In the genomic region with DNA sequence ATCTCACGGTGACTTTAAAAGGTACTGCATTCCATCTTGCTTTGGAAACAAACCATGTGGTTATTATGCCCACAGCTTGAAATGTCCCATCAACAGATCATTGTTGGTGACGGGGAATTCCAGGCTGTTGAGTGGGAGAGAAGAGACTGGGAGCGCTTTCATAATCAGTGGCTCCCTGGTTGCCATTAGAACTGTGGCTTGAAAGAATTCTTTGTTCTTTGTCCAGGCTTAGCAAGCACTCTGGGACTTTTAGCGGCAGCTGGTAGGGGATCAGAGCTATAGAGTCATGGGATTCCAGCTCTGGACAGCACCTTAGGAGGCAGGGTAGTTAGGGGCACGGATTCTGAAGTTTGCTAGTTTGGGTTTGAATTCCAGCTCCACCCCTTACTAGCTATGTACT, we compare ENCODE assay signal across 1 cellular context.
TF ChIP-seq lines count a peak whose summit lies in the region.

No MANE protein-coding gene starts in this region.

TF ChIP-seq in HepG2, 621 proteins besides CTCF, POLR2A, EP300 and RAD21 (continued from another document and continues in another):
- TF ChIP-seq, protein P1, sequence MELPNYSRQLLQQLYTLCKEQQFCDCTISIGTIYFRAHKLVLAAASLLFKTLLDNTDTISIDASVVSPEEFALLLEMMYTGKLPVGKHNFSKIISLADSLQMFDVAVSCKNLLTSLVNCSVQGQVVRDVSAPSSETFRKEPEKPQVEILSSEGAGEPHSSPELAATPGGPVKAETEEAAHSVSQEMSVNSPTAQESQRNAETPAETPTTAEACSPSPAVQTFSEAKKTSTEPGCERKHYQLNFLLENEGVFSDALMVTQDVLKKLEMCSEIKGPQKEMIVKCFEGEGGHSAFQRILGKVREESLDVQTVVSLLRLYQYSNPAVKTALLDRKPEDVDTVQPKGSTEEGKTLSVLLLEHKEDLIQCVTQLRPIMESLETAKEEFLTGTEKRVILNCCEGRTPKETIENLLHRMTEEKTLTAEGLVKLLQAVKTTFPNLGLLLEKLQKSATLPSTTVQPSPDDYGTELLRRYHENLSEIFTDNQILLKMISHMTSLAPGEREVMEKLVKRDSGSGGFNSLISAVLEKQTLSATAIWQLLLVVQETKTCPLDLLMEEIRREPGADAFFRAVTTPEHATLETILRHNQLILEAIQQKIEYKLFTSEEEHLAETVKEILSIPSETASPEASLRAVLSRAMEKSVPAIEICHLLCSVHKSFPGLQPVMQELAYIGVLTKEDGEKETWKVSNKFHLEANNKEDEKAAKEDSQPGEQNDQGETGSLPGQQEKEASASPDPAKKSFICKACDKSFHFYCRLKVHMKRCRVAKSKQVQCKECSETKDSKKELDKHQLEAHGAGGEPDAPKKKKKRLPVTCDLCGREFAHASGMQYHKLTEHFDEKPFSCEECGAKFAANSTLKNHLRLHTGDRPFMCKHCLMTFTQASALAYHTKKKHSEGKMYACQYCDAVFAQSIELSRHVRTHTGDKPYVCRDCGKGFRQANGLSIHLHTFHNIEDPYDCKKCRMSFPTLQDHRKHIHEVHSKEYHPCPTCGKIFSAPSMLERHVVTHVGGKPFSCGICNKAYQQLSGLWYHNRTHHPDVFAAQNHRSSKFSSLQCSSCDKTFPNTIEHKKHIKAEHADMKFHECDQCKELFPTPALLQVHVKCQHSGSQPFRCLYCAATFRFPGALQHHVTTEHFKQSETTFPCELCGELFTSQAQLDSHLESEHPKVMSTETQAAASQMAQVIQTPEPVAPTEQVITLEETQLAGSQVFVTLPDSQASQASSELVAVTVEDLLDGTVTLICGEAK (IDR thresholded peaks at IDR 0.05): no peak
- TF ChIP-seq, protein P1 (CRISPR knock-in tag; IDR thresholded peaks at IDR 0.05): no peak
- TF ChIP-seq NFIC (IDR thresholded peaks at IDR 0.05; ENCODE audit: low read length) (0 out of 2 replicates have a peak, but pooled peaks have one; percentile 11), EHMT2 (IDR thresholded peaks at IDR 0.05; ENCODE audit: borderline replicate concordance, low read depth, low read length) (peak; percentile 44; the same call in 1 of the 2 replicates), TARDBP (CRISPR knock-in tag; IDR thresholded peaks at IDR 0.05) (peak; percentile 41; the same call in 1 of the 2 replicates), ELF3 (CRISPR knock-in tag; IDR thresholded peaks at IDR 0.05) (peak; percentile 50), PHF21A (CRISPR knock-in tag; IDR thresholded peaks at IDR 0.05) (peak; percentile 86), ZMYM4 (CRISPR knock-in tag; IDR thresholded peaks at IDR 0.05) (peak; percentile 36; the same call in 1 of the 2 replicates), ZKSCAN8 (CRISPR knock-in tag; IDR thresholded peaks at IDR 0.05; ENCODE audit: borderline replicate concordance) (peak; percentile 42; the same call in 1 of the 2 replicates), CEBPB (IDR thresholded peaks at IDR 0.05; ENCODE audit: borderline replicate concordance, low read depth, low read length) (peak; percentile 77), ZNF674 (CRISPR knock-in tag; IDR thresholded peaks at IDR 0.05; ENCODE audit: low read depth) (no peak), ZNF331 (CRISPR knock-in tag; IDR thresholded peaks at IDR 0.05) (peak; percentile 47; the same call in 1 of the 2 replicates), ZNF556 (CRISPR knock-in tag; IDR thresholded peaks at IDR 0.05; ENCODE audit: borderline replicate concordance) (no peak), TCF7 (IDR thresholded peaks at IDR 0.05; ENCODE audit: low read depth) (peak; percentile 55), NR2F6 (IDR thresholded peaks at IDR 0.05) (no peak), NR2F6 (CRISPR knock-in tag; IDR thresholded peaks at IDR 0.05) (peak; percentile 27; the same call in 1 of the 2 replicates), MIER3 (CRISPR knock-in tag; IDR thresholded peaks at IDR 0.05; ENCODE audit: borderline replicate concordance) (peak; percentile 55; the same call in 1 of the 2 replicates), RELA (CRISPR knock-in tag; IDR thresholded peaks at IDR 0.05) (peak; percentile 95), ZNF335 (CRISPR knock-in tag; IDR thresholded peaks at IDR 0.05) (0 out of 2 replicates have a peak, but pooled peaks have one; percentile 22), CEBPG (CRISPR knock-in tag; IDR thresholded peaks at IDR 0.05) (peak; percentile 85), SSRP1 (CRISPR knock-in tag; IDR thresholded peaks at IDR 0.05) (peak; percentile 66), FOXA3 (CRISPR knock-in tag; IDR thresholded peaks at IDR 0.05) (peak; percentile 32; the same call in 1 of the 2 replicates), REPIN1 (CRISPR knock-in tag; IDR thresholded peaks at IDR 0.05; ENCODE audit: borderline replicate concordance, low read depth) (0 out of 2 replicates have a peak, but pooled peaks have one; percentile 40), BRCA1 (CRISPR knock-in tag; IDR thresholded peaks at IDR 0.05) (no peak), ZNF644 (CRISPR knock-in tag; IDR thresholded peaks at IDR 0.05; ENCODE audit: low read depth) (peak; percentile 96), SKI (IDR thresholded peaks at IDR 0.05; ENCODE audit: partially characterized antibody) (peak; percentile 28), FOSL2 (CRISPR knock-in tag; IDR thresholded peaks at IDR 0.05) (peak; percentile 88), HNF4A (CRISPR knock-in tag; IDR thresholded peaks at IDR 0.05) (peak; percentile 39; the same call in 1 of the 2 replicates), POGZ (CRISPR knock-in tag; IDR thresholded peaks at IDR 0.05) (peak; percentile 60; the same call in 1 of the 2 replicates), XRCC5 (optimal IDR thresholded peaks at IDR 0.05; ENCODE audit: low read length) (peak; percentile 42), NCOA1 (CRISPR knock-in tag; IDR thresholded peaks at IDR 0.05) (no peak)
- TF ChIP-seq, protein P2, sequence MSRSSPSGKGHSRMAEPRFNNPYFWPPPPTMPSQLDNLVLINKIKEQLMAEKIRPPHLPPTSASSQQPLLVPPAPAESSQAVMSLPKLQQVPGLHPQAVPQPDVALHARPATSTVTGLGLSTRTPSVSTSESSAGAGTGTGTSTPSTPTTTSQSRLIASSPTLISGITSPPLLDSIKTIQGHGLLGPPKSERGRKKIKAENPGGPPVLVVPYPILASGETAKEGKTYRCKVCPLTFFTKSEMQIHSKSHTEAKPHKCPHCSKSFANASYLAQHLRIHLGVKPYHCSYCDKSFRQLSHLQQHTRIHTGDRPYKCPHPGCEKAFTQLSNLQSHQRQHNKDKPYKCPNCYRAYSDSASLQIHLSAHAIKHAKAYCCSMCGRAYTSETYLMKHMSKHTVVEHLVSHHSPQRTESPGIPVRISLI (CRISPR knock-in tag; IDR thresholded peaks at IDR 0.05; ENCODE audit: borderline replicate concordance): no peak
- TF ChIP-seq, protein P3, sequence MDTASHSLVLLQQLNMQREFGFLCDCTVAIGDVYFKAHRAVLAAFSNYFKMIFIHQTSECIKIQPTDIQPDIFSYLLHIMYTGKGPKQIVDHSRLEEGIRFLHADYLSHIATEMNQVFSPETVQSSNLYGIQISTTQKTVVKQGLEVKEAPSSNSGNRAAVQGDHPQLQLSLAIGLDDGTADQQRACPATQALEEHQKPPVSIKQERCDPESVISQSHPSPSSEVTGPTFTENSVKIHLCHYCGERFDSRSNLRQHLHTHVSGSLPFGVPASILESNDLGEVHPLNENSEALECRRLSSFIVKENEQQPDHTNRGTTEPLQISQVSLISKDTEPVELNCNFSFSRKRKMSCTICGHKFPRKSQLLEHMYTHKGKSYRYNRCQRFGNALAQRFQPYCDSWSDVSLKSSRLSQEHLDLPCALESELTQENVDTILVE (CRISPR knock-in tag; IDR thresholded peaks at IDR 0.05): 0 out of 2 replicates have a peak, but pooled peaks have one; percentile 20
- TF ChIP-seq, protein P4, sequence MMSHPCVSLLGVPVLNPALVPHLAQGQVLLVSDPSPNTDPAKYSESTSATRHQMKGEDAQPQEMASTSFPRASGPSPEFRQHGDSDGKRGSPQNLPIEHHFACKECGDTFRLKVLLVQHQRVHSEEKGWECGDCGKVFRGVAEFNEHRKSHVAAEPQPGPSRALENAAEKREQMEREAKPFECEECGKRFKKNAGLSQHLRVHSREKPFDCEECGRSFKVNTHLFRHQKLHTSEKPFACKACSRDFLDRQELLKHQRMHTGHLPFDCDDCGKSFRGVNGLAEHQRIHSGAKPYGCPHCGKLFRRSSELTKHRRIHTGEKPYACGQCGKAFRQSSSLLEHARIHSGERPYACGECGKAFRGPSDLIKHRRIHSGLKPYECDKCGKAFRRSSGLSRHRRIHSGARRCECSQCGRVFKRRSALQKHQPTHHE (CRISPR knock-in tag; IDR thresholded peaks at IDR 0.05; ENCODE audit: borderline replicate concordance): no peak
- TF ChIP-seq, protein P5, sequence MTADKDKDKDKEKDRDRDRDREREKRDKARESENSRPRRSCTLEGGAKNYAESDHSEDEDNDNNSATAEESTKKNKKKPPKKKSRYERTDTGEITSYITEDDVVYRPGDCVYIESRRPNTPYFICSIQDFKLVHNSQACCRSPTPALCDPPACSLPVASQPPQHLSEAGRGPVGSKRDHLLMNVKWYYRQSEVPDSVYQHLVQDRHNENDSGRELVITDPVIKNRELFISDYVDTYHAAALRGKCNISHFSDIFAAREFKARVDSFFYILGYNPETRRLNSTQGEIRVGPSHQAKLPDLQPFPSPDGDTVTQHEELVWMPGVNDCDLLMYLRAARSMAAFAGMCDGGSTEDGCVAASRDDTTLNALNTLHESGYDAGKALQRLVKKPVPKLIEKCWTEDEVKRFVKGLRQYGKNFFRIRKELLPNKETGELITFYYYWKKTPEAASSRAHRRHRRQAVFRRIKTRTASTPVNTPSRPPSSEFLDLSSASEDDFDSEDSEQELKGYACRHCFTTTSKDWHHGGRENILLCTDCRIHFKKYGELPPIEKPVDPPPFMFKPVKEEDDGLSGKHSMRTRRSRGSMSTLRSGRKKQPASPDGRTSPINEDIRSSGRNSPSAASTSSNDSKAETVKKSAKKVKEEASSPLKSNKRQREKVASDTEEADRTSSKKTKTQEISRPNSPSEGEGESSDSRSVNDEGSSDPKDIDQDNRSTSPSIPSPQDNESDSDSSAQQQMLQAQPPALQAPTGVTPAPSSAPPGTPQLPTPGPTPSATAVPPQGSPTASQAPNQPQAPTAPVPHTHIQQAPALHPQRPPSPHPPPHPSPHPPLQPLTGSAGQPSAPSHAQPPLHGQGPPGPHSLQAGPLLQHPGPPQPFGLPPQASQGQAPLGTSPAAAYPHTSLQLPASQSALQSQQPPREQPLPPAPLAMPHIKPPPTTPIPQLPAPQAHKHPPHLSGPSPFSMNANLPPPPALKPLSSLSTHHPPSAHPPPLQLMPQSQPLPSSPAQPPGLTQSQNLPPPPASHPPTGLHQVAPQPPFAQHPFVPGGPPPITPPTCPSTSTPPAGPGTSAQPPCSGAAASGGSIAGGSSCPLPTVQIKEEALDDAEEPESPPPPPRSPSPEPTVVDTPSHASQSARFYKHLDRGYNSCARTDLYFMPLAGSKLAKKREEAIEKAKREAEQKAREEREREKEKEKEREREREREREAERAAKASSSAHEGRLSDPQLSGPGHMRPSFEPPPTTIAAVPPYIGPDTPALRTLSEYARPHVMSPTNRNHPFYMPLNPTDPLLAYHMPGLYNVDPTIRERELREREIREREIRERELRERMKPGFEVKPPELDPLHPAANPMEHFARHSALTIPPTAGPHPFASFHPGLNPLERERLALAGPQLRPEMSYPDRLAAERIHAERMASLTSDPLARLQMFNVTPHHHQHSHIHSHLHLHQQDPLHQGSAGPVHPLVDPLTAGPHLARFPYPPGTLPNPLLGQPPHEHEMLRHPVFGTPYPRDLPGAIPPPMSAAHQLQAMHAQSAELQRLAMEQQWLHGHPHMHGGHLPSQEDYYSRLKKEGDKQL (CRISPR knock-in tag; IDR thresholded peaks at IDR 0.05; ENCODE audit: low read depth): 0 out of 2 replicates have a peak, but pooled peaks have one; percentile 19
- TF ChIP-seq, protein P6, sequence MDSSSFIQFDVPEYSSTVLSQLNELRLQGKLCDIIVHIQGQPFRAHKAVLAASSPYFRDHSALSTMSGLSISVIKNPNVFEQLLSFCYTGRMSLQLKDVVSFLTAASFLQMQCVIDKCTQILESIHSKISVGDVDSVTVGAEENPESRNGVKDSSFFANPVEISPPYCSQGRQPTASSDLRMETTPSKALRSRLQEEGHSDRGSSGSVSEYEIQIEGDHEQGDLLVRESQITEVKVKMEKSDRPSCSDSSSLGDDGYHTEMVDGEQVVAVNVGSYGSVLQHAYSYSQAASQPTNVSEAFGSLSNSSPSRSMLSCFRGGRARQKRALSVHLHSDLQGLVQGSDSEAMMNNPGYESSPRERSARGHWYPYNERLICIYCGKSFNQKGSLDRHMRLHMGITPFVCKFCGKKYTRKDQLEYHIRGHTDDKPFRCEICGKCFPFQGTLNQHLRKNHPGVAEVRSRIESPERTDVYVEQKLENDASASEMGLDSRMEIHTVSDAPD (CRISPR knock-in tag; IDR thresholded peaks at IDR 0.05): peak; percentile 70; the same call in 1 of the 2 replicates
- TF ChIP-seq, protein P7, sequence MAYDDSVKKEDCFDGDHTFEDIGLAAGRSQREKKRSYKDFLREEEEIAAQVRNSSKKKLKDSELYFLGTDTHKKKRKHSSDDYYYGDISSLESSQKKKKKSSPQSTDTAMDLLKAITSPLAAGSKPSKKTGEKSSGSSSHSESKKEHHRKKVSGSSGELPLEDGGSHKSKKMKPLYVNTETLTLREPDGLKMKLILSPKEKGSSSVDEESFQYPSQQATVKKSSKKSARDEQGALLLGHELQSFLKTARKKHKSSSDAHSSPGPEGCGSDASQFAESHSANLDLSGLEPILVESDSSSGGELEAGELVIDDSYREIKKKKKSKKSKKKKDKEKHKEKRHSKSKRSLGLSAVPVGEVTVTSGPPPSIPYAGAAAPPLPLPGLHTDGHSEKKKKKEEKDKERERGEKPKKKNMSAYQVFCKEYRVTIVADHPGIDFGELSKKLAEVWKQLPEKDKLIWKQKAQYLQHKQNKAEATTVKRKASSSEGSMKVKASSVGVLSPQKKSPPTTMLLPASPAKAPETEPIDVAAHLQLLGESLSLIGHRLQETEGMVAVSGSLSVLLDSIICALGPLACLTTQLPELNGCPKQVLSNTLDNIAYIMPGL (CRISPR knock-in tag; IDR thresholded peaks at IDR 0.05; ENCODE audit: borderline replicate concordance in 1 of 2, low read depth in 1 of 2): peak in 1 of 2 experiments; percentile 32; a peak in 1 of 4 replicates
